Comparison of ENCODE assay signal across 1 cellular context in the genomic region with DNA sequence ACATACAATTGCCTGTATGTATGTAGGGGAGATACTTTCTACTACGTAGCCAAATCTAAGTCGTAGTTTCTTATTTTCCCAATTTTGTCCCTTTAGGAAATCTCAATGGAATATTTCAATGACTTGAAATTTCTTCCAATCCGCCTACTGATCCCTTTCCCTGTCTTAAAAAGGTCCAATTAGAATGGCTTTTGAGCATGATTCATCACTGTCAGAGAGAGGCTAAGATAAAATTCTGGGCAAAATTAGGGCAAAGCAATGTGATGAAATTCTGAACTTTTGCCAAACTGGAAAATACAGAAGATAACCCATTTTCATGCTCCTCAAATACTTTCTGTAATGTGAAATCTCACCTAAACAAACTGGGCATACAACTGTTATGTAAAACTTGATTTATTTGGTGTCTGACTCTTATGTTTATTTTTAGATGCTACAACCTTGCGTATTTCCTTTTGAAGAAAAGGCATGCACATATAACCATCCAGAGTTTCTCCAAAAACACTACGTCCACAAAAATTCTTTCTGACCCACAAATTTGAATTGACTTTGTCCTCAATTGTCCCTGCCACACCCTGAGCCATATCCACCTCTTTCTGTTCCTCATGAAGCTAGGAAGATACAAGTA.
TF ChIP-seq lines count a peak whose summit lies in the region.

No MANE protein-coding gene starts in this region.

TF ChIP-seq in IMR-90, 13 proteins besides CTCF, POLR2A, EP300 and RAD21:
- TF ChIP-seq RCOR1 (IDR thresholded peaks at IDR 0.05; ENCODE audit: insufficient replicate concordance, low read length) (no peak), RFX5 (IDR thresholded peaks at IDR 0.05; ENCODE audit: low read depth, low read length) (no peak), SMC3 (IDR thresholded peaks at IDR 0.05; ENCODE audit: low read depth, low read length) (no peak), CEBPB (IDR thresholded peaks at IDR 0.05; ENCODE audit: low read depth, low read length) (no peak), NFE2L2 (IDR thresholded peaks at IDR 0.05; ENCODE audit: low read depth, low read length) (no peak), BHLHE40 (IDR thresholded peaks at IDR 0.05; ENCODE audit: low read depth, low read length) (no peak), MXI1 (IDR thresholded peaks at IDR 0.05; ENCODE audit: borderline replicate concordance, low read depth, low read length) (no peak), CHD1 (IDR thresholded peaks at IDR 0.05; ENCODE audit: low read depth, low read length) (no peak), FOS (IDR thresholded peaks at IDR 0.05; ENCODE audit: low read depth, low read length) (no peak), MAZ (IDR thresholded peaks at IDR 0.05; ENCODE audit: borderline replicate concordance, low read depth, low read length) (no peak), MAFK (IDR thresholded peaks at IDR 0.05; ENCODE audit: low read depth, low read length) (no peak)
- TF ChIP-seq, protein P1, sequence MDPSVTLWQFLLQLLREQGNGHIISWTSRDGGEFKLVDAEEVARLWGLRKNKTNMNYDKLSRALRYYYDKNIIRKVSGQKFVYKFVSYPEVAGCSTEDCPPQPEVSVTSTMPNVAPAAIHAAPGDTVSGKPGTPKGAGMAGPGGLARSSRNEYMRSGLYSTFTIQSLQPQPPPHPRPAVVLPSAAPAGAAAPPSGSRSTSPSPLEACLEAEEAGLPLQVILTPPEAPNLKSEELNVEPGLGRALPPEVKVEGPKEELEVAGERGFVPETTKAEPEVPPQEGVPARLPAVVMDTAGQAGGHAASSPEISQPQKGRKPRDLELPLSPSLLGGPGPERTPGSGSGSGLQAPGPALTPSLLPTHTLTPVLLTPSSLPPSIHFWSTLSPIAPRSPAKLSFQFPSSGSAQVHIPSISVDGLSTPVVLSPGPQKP (IDR thresholded peaks at IDR 0.05; ENCODE audit: borderline replicate concordance, low read depth, low read length): no peak
- TF ChIP-seq, protein P2, sequence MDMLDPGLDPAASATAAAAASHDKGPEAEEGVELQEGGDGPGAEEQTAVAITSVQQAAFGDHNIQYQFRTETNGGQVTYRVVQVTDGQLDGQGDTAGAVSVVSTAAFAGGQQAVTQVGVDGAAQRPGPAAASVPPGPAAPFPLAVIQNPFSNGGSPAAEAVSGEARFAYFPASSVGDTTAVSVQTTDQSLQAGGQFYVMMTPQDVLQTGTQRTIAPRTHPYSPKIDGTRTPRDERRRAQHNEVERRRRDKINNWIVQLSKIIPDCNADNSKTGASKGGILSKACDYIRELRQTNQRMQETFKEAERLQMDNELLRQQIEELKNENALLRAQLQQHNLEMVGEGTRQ (IDR thresholded peaks at IDR 0.05; ENCODE audit: low read depth, low read length): no peak
